In the genomic region with DNA sequence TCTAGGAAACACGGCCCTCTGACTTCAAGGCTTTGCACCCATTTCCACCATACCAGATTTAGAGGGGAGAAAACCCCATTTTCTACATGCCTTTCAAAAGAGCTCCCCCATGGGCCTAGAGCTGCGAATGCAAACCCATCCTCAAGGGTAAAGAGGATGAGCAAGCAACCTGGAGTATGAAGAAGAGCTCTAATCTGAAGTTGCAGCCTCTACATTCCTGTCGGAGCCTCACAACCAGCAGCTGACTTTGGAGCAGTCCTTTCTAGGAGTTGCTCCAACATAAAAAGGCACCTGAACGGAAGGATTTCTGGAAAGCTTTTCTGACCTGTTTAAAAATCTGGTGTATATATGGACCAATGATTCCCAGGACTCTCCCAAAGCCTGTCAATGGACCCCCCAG, we compare ENCODE assay signal across 12 cellular contexts.
DNase-seq lines count a peak whose midpoint lies in the region; ATAC-seq and TF ChIP-seq lines count a peak whose summit lies in the region.
"Had no signal": no experiment of that assay in that cellular context is flagged by ENCODE, and none has a peak within 500 bp of the region (broad histone marks: within the 10 kb centered on the region; RNA-seq: fewer than 3 reads in every experiment).

No MANE protein-coding gene starts in this region.

- intact Hi-C loops in activated CD4-positive, alpha-beta memory T cell treated with anti-CD3 and anti-CD28 coated beads for 36 hours (cut with micrococcal nuclease), result no loop called here
- intact Hi-C loops in Panc1 (cut with micrococcal nuclease; ENCODE audit: unreplicated experiment), result no loop called here

- H3K27ac ChIP-seq in Panc1 (ENCODE audit: low read length) (no peak overlapping the region), endodermal cell (ENCODE audit: low read depth, low read length) (no peak overlapping the region), osteoblast (ENCODE audit: low read depth, low read length) (peak overlapping the region; percentile 17)
- H3K27ac ChIP-seq: upper lobe of right lung had no signal

- in situ Hi-C loops in Panc1 (cut with HindIII; ENCODE audit: low pct_unique_long_range_greater_than_20kb, low sequenced_read_pairs), result no loop called here

- no peaks in the 10 kb centered on the region for H3K27me3 ChIP-seq in Panc1 (ENCODE audit: control insufficient read depth, insufficient read depth, low read length)
- H3K27me3 ChIP-seq in endodermal cell (ENCODE audit: control insufficient read depth, insufficient read depth, low read length, poor library complexity, severe bottlenecking), result no peaks in the 10 kb centered on the region
- H3K27me3 ChIP-seq in osteoblast (ENCODE audit: insufficient read depth, low read length), result no peaks in the 10 kb centered on the region
- H3K27me3 ChIP-seq: upper lobe of right lung had no signal

- CTCF ChIA-PET in activated CD4-positive, alpha-beta memory T cell treated with anti-CD3 and anti-CD28 coated beads for 36 hours (lab: Charles Lee), result interaction anchor here (0.7 to 1.2 kb wide), 5 partner anchors 10 to 58 kb away, joined by 3 to 4 read pairs (median 3); no protein-coding TSS in a partner anchor
- CTCF ChIA-PET in activated CD4-positive, alpha-beta memory T cell treated with anti-CD3 and anti-CD28 coated beads, Interleukin-2, amount 10 ng/mL, durations not matched to agents 7 days and 5 days (lab: Charles Lee), result interaction anchor here (0.8 to 1.4 kb wide), 4 partner anchors 24 to 112 kb away, joined by 3 to 5 read pairs (median 3); no protein-coding TSS in a partner anchor
- CTCF ChIA-PET in Panc1 (lab: Charles Lee), result no interaction called here

- no peak overlapping the region for H3K27ac Mint-ChIP-seq in activated CD4-positive, alpha-beta memory T cell treated with anti-CD3 and anti-CD28 coated beads for 36 hours
- H3K27ac Mint-ChIP-seq in activated CD4-positive, alpha-beta memory T cell treated with anti-CD3 and anti-CD28 coated beads, Interleukin-2, amount 10 ng/mL, durations not matched to agents 7 days and 5 days, result no peak overlapping the region
- peak overlapping the region; percentile 31 for H3K27ac Mint-ChIP-seq in endodermal cell

- peak overlapping the region; percentile 12 for H3K9ac ChIP-seq in endodermal cell (ENCODE audit: extremely low read depth, low read length, poor library complexity, severe bottlenecking)

- no peaks in the 10 kb centered on the region for H3K79me2 ChIP-seq in osteoblast (ENCODE audit: insufficient read depth, low read length)

- no peak for DNase-seq in activated CD4-positive, alpha-beta memory T cell treated with anti-CD3 and anti-CD28 coated beads for 36 hours
- no peak for DNase-seq in activated CD4-positive, alpha-beta memory T cell treated with anti-CD3 and anti-CD28 coated beads, Interleukin-2, amount 10 ng/mL, durations not matched to agents 7 days and 5 days
- DNase-seq in Panc1 (ENCODE audit: low read depth, low spot score) (no peak), endodermal cell (no peak), osteoblast (ENCODE audit: insufficient read length, low spot score, missing footprints) (peak; percentile 39), HUDEP-2 (lab: John Stamatoyannopoulos, UW; ENCODE audit: unreplicated experiment in 76 of 76) (no peak), NCI-H1694 (lab: John Stamatoyannopoulos, UW) (no peak), NCI-H1105 treated with DMSO at 0.1 percent for 48 hours (lab: John Stamatoyannopoulos, UW) (no peak)
- DNase-seq: effector memory CD4-positive, alpha-beta T cell; GOT3; RPMI8226; upper lobe of right lung had no signal

- H3K27me3 Mint-ChIP-seq in activated CD4-positive, alpha-beta memory T cell treated with anti-CD3 and anti-CD28 coated beads for 36 hours, result no peaks in the 10 kb centered on the region
- H3K27me3 Mint-ChIP-seq in activated CD4-positive, alpha-beta memory T cell treated with anti-CD3 and anti-CD28 coated beads, Interleukin-2, amount 10 ng/mL, durations not matched to agents 7 days and 5 days, result no peaks in the 10 kb centered on the region
- H3K27me3 Mint-ChIP-seq in endodermal cell (ENCODE audit: insufficient read depth), result no peaks in the 10 kb centered on the region

- no peak for ATAC-seq in Panc1
- ATAC-seq: upper lobe of right lung had no signal

- peak overlapping the region; percentile 6 for H3K4me3 Mint-ChIP-seq in activated CD4-positive, alpha-beta memory T cell treated with anti-CD3 and anti-CD28 coated beads for 36 hours
- H3K4me3 Mint-ChIP-seq in activated CD4-positive, alpha-beta memory T cell treated with anti-CD3 and anti-CD28 coated beads, Interleukin-2, amount 10 ng/mL, durations not matched to agents 7 days and 5 days, result no peak overlapping the region
- peak overlapping the region; percentile 87 for H3K4me3 Mint-ChIP-seq in endodermal cell

- no peak overlapping the region for H3K4me3 ChIP-seq in Panc1 (ENCODE audit: low read depth in 2 of 2, low read length in 2 of 2)
- peak overlapping the region; percentile 85 for H3K4me3 ChIP-seq in endodermal cell (ENCODE audit: low read length)
- no peak overlapping the region for H3K4me3 ChIP-seq in osteoblast (ENCODE audit: insufficient read depth, low read length)
- H3K4me3 ChIP-seq: upper lobe of right lung had no signal

- H3K36me3 ChIP-seq in Panc1 (ENCODE audit: control insufficient read depth, insufficient read depth, low read length) (no peaks in the 10 kb centered on the region), endodermal cell (ENCODE audit: control insufficient read depth, insufficient read depth, low read length) (peaks cover 42% of the 10 kb centered on the region), osteoblast (ENCODE audit: insufficient read depth, low read length) (peaks cover 19% of the 10 kb centered on the region)

- peaks cover 44% of the 10 kb centered on the region for H3K36me3 Mint-ChIP-seq in activated CD4-positive, alpha-beta memory T cell treated with anti-CD3 and anti-CD28 coated beads for 36 hours
- H3K36me3 Mint-ChIP-seq in activated CD4-positive, alpha-beta memory T cell treated with anti-CD3 and anti-CD28 coated beads, Interleukin-2, amount 10 ng/mL, durations not matched to agents 7 days and 5 days (ENCODE audit: low read depth), result peaks cover 27% of the 10 kb centered on the region
- peaks cover 50% of the 10 kb centered on the region for H3K36me3 Mint-ChIP-seq in endodermal cell (ENCODE audit: low read depth)

- H3K4me1 Mint-ChIP-seq in activated CD4-positive, alpha-beta memory T cell treated with anti-CD3 and anti-CD28 coated beads for 36 hours (ENCODE audit: low read depth), result peaks cover 23% of the 10 kb centered on the region
- H3K4me1 Mint-ChIP-seq in activated CD4-positive, alpha-beta memory T cell treated with anti-CD3 and anti-CD28 coated beads, Interleukin-2, amount 10 ng/mL, durations not matched to agents 7 days and 5 days, result peaks cover 15% of the 10 kb centered on the region
- H3K4me1 Mint-ChIP-seq in endodermal cell, result peaks cover 37% of the 10 kb centered on the region

- 83 to 85% methylated on average over 4 of the region's 4 CpGs for WGBS in endodermal cell (ENCODE audit: insufficient coverage in 1 of 2, insufficient read length in 1 of 2), 2 experiments

- H3K9me3 ChIP-seq in Panc1 (ENCODE audit: control insufficient read depth, insufficient read depth, low read depth, low read length) (no peaks in the 10 kb centered on the region), endodermal cell (ENCODE audit: control insufficient read depth, low read length) (no peaks in the 10 kb centered on the region), osteoblast (ENCODE audit: low read depth, low read length) (no peaks in the 10 kb centered on the region)
- H3K9me3 ChIP-seq: upper lobe of right lung had no signal

- H3K4me1 ChIP-seq in Panc1 (ENCODE audit: control insufficient read depth, insufficient read depth, low read length) (peaks cover 7% of the 10 kb centered on the region), endodermal cell (ENCODE audit: control insufficient read depth, insufficient read depth, low read length) (peaks cover 12% of the 10 kb centered on the region), osteoblast (ENCODE audit: insufficient read depth, low read length) (peaks cover 20% of the 10 kb centered on the region)

- no peaks in the 10 kb centered on the region for H3K9me3 Mint-ChIP-seq in activated CD4-positive, alpha-beta memory T cell treated with anti-CD3 and anti-CD28 coated beads for 36 hours
- H3K9me3 Mint-ChIP-seq in activated CD4-positive, alpha-beta memory T cell treated with anti-CD3 and anti-CD28 coated beads, Interleukin-2, amount 10 ng/mL, durations not matched to agents 7 days and 5 days, result no peaks in the 10 kb centered on the region
- H3K9me3 Mint-ChIP-seq in endodermal cell, result no peaks in the 10 kb centered on the region

- no peaks in the 10 kb centered on the region for H4K20me1 ChIP-seq in osteoblast (ENCODE audit: insufficient read depth, low read length)

- H3K4me2 ChIP-seq in osteoblast (ENCODE audit: insufficient read depth, low read length), result peak overlapping the region; percentile 14

- POLR2A ChIA-PET in activated CD4-positive, alpha-beta memory T cell treated with anti-CD3 and anti-CD28 coated beads for 36 hours (lab: Charles Lee), result interaction anchor here (0.9 kb wide), 1 partner anchor 26 kb away, joined by 3 read pairs; no protein-coding TSS in a partner anchor
- POLR2A ChIA-PET in activated CD4-positive, alpha-beta memory T cell treated with anti-CD3 and anti-CD28 coated beads, Interleukin-2, amount 10 ng/mL, durations not matched to agents 7 days and 5 days (lab: Charles Lee), result interaction anchor here (1.0 to 1.6 kb wide), 4 partner anchors 10 to 309 kb away, joined by 3 to 4 read pairs (median 3); no protein-coding TSS in a partner anchor
- POLR2A ChIA-PET in Panc1 (lab: Charles Lee), result no interaction called here

- no peak overlapping the region for H2AFZ ChIP-seq in osteoblast (ENCODE audit: low read length)

- TF ChIP-seq CTCF in Panc1 (IDR thresholded peaks at IDR 0.05) (no peak), endodermal cell (conservative IDR thresholded peaks at IDR 0.05) (no peak), osteoblast (IDR thresholded peaks at IDR 0.05; ENCODE audit: extremely low read depth, low read depth, low read length) (no peak)

- BruUV-seq in Panc1 (replicated peaks; lab: Mats Ljungman, UMichigan), result TSS peak; percentile 65
